In the genomic region with DNA sequence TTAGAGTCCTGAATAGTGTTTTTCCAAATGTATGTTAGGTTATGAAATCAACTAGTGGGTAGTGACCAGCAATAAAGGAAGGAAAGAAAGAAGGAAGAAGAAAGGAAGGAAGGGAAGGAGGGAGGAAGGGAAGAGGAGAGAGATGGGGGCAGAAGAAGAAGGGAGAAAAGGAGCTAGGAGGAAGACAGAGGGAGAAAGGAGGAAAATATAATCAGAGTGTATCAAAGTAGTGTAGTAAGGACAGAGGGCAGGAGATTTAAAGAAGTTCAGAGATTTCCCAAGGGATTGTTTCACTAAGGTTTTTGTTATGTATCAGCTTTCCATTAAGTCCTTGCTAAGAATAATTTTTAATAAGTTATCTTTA, we compare ENCODE assay signal across 19 cellular contexts.
A peak's percentile ranks its signal among the peaks of the same experiment; 100 is the strongest.
DNase-seq lines count a peak whose midpoint lies in the region; ATAC-seq and TF ChIP-seq lines count a peak whose summit lies in the region.
"Had no signal": no experiment of that assay in that cellular context is flagged by ENCODE, and none has a peak within 500 bp of the region (broad histone marks: within the 10 kb centered on the region; RNA-seq: fewer than 3 reads in every experiment).

No MANE protein-coding gene starts in this region.

- DNase-seq in ascending aorta (ENCODE audit: low spot score in 2 of 2) (no peak), hepatocyte (ENCODE audit: low spot score) (no peak), prostate gland (ENCODE audit: low spot score) (no peak), tibial artery (no peak), ureter (ENCODE audit: low spot score) (no peak), MM.1S (no peak)
- DNase-seq: activated CD4-positive, alpha-beta T cell treated with anti-CD3 and anti-CD28 coated beads, Interleukin-2, amount 50 U/mL, for 48 hours; activated naive CD4-positive, alpha-beta T cell treated with Interleukin-2 at 50 U/mL for 16 hours; activated T-cell treated with anti-CD3 and anti-CD28 coated beads for 4 hours; cortex of kidney; foreskin keratinocyte; Kasumi-1; NCI-H1105; NCI-H526; SHP77; T-helper 1 cell had no signal

- H2AFZ ChIP-seq in hepatocyte (no peak overlapping the region), MM.1S (ENCODE audit: low read length) (no peak overlapping the region)

- intact Hi-C loops in ascending aorta (cut with DNase I) = no loop called here
- intact Hi-C loops in prostate gland (cut with DNase I) = no loop called here
- intact Hi-C loops in tibial artery (cut with DNase I; ENCODE audit: low total_unique reads) = no loop called here

- H3K4me2 ChIP-seq in hepatocyte (no peak overlapping the region), MM.1S (ENCODE audit: low read depth, low read length) (no peak overlapping the region)

- peak overlapping the region; percentile 74 to 87 for H3K27ac ChIP-seq in ascending aorta
- peak overlapping the region; percentile 55 for H3K27ac ChIP-seq in hepatocyte
- peak overlapping the region; percentile 36 to 50 for H3K27ac ChIP-seq in prostate gland
- H3K27ac ChIP-seq in tibial artery = peak overlapping the region; percentile 80 to 88
- H3K27ac ChIP-seq in MM.1S (ENCODE audit: low read length) = no peak overlapping the region
- H3K27ac ChIP-seq: foreskin keratinocyte, VCaP had no signal

- H3K27me3 ChIP-seq in ascending aorta = no peaks in the 10 kb centered on the region
- H3K27me3 ChIP-seq in hepatocyte = no peaks in the 10 kb centered on the region
- H3K27me3 ChIP-seq in prostate gland (replicated peaks; ENCODE audit: insufficient read depth) = no peaks in the 10 kb centered on the region
- H3K27me3 ChIP-seq in tibial artery = no peaks in the 10 kb centered on the region
- no peaks in the 10 kb centered on the region for H3K27me3 ChIP-seq in MM.1S (replicated peaks; ENCODE audit: insufficient read depth, low read length)
- H3K27me3 ChIP-seq: foreskin keratinocyte had no signal

- H3F3A ChIP-seq in MM.1S (ENCODE audit: insufficient read depth, low read length) = no peaks in the 10 kb centered on the region

- H3K79me2 ChIP-seq in hepatocyte = no peaks in the 10 kb centered on the region
- H3K79me2 ChIP-seq in MM.1S (ENCODE audit: low read length) = no peaks in the 10 kb centered on the region

- no peaks in the 10 kb centered on the region for H3K9me2 ChIP-seq in hepatocyte (replicated peaks; ENCODE audit: insufficient read depth)
- H3K9me2 ChIP-seq in MM.1S (replicated peaks; ENCODE audit: insufficient read depth, low read length) = no peaks in the 10 kb centered on the region

- H3K9me3 ChIP-seq in ascending aorta = peaks cover 0 to 11% of the 10 kb centered on the region in 2 donors
- H3K9me3 ChIP-seq in hepatocyte (ENCODE audit: low read depth) = no peaks in the 10 kb centered on the region
- no peaks in the 10 kb centered on the region for H3K9me3 ChIP-seq in prostate gland
- H3K9me3 ChIP-seq in tibial artery = peaks cover 0 to 4% (median 0%) of the 10 kb centered on the region in 3 donors
- no peaks in the 10 kb centered on the region for H3K9me3 ChIP-seq in MM.1S (replicated peaks; ENCODE audit: insufficient read depth, low read length)

- H3K4me3 ChIP-seq in ascending aorta (no peak overlapping the region), hepatocyte (no peak overlapping the region), prostate gland (no peak overlapping the region), tibial artery (no peak overlapping the region), MM.1S (ENCODE audit: low read length) (no peak overlapping the region)

- H3K36me3 ChIP-seq in ascending aorta = no peaks in the 10 kb centered on the region
- H3K36me3 ChIP-seq in hepatocyte (replicated peaks; ENCODE audit: insufficient read depth, low read depth) = no peaks in the 10 kb centered on the region
- H3K36me3 ChIP-seq in prostate gland = no peaks in the 10 kb centered on the region
- no peaks in the 10 kb centered on the region for H3K36me3 ChIP-seq in tibial artery
- H3K36me3 ChIP-seq in MM.1S (replicated peaks; ENCODE audit: insufficient read depth, low read length) = no peaks in the 10 kb centered on the region

- H3K4me1 ChIP-seq in ascending aorta = peaks cover 7 to 33% of the 10 kb centered on the region in 2 donors
- H3K4me1 ChIP-seq in hepatocyte (ENCODE audit: insufficient read depth) = peaks cover 21% of the 10 kb centered on the region
- H3K4me1 ChIP-seq in prostate gland (replicated peaks) = peaks cover 13% of the 10 kb centered on the region
- H3K4me1 ChIP-seq in tibial artery = peaks cover 0 to 70% (median 42%) of the 10 kb centered on the region in 4 donors
- no peaks in the 10 kb centered on the region for H3K4me1 ChIP-seq in MM.1S (ENCODE audit: low read length)
- H3K4me1 ChIP-seq: foreskin keratinocyte had no signal

- H4K20me1 ChIP-seq in hepatocyte (ENCODE audit: insufficient read depth, poor library complexity, severe bottlenecking) = no peaks in the 10 kb centered on the region
- no peaks in the 10 kb centered on the region for H4K20me1 ChIP-seq in MM.1S (ENCODE audit: insufficient read depth, low read length)

- H3K9ac ChIP-seq in MM.1S (ENCODE audit: low read length) = no peak overlapping the region

- no peak for TF ChIP-seq POLR2A in prostate gland (IDR thresholded peaks at IDR 0.05)

- no peak for TF ChIP-seq CTCF in ascending aorta (IDR thresholded peaks at IDR 0.05)
- no peak for TF ChIP-seq CTCF in hepatocyte (IDR thresholded peaks at IDR 0.05; ENCODE audit: poor library complexity)
- no peak for TF ChIP-seq CTCF in prostate gland (IDR thresholded peaks at IDR 0.05)
- no peak for TF ChIP-seq CTCF in tibial artery (IDR thresholded peaks at IDR 0.05)
- TF ChIP-seq CTCF in MM.1S (IDR thresholded peaks at IDR 0.05; ENCODE audit: low read length) = no peak

- ATAC-seq in GM18873 (IDR thresholded peaks at IDR 0.05; ENCODE audit: low FRiP score, unreplicated experiment) (no peak), HG02973 (IDR thresholded peaks at IDR 0.05; ENCODE audit: unreplicated experiment) (no peak)
- ATAC-seq: foreskin keratinocyte had no signal
